In the genomic region with DNA sequence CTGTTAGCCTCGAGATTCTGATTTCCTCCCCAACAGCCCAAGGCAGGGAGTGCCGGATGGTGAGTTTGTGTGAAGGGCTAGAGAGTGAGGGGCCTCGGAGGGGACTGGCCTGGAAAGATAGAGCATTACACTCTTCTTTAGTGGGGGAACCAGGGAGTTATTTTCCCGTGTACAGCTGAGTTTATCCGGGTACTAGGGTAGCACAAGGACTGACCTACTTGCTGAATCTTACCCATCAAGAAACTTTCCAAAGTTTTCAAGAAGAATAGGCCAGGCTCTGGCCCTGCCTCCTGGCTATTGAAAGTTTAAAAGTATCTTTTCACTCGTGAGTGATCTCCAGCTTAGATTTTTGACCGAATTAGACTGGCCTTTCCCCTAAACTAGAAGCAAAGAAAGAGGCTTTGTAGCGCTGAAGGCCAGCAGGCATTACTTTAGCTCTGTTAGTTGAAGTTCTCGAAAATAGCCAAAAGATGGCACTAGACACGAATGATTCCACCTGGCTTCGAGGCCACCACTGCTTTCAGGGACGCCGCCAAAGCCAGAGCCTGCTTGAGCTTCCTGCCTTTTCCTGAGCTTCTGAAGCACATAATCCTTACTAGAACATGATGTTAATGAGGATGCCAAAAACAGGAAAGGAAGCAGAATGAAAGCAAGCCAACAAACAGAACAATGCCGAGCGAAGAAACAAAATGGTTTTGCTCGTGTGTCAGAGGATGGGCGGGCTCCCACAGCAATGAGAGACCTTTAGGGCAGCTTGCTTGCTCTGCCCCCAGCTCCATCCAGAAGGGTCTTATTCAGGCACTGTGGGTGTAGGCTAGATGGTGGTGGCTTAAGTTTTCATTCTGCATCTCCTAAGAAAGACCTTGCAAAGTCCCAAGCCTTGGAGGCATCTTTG, we compare ENCODE assay signal across 8 cellular contexts. TPM values are rescaled to one million over a fixed set of nuclear protein-coding genes. Genes with fewer than 3 reads are reported as not detected.
A peak's percentile ranks its signal among the peaks of the same experiment; 100 is the strongest.
DNase-seq lines count a peak whose midpoint lies in the region; ATAC-seq, FAIRE-seq and TF ChIP-seq lines count a peak whose summit lies in the region.

No MANE protein-coding gene starts in this region.

- WGBS in ovary, 3 donors = 22 to 26% (median 25%) methylated on average over 17 of the region's 17 CpGs

- peak; percentile 86 for FAIRE-seq in TTC549 (lab: Jason Lieb, UNC)

- no peak overlapping the region for H3K27ac Mint-ChIP-seq in T-helper 17 cell

- TF ChIP-seq CTCF in foreskin keratinocyte (conservative IDR thresholded peaks at IDR 0.05) (peak; percentile 77), ovary (IDR thresholded peaks at IDR 0.05) (peak; percentile 18 to 43 (median 24))

- H3K4me3 ChIP-seq in ovary = no peak overlapping the region

- ATAC-seq in GM18498 (IDR thresholded peaks at IDR 0.05; ENCODE audit: unreplicated experiment) (peak; percentile 95), HG02943 (IDR thresholded peaks at IDR 0.05; ENCODE audit: low read depth, unreplicated experiment) (peak; percentile 73), foreskin keratinocyte (peak; percentile 88), T-helper 17 cell (no peak)

- H3K9me3 ChIP-seq in ovary (no peaks in the 10 kb centered on the region), T-helper 17 cell (ENCODE audit: control insufficient read depth, low read length, poor library complexity, severe bottlenecking) (no peaks in the 10 kb centered on the region)

- no peak overlapping the region for H3K4me3 Mint-ChIP-seq in T-helper 17 cell

- intact Hi-C loops in ovary (cut with DNase I) = no loop called here

- H3K27me3 Mint-ChIP-seq in T-helper 17 cell = peaks cover 28% of the 10 kb centered on the region

- H3K27ac ChIP-seq in foreskin keratinocyte (no peak overlapping the region), ovary (no peak overlapping the region)

- no peaks in the 10 kb centered on the region for H3K27me3 ChIP-seq in foreskin keratinocyte
- no peaks in the 10 kb centered on the region for H3K27me3 ChIP-seq in ovary

- DNase-seq in Ammon's horn (ENCODE audit: low spot score) = peak; percentile 90
- peak; percentile 74 for DNase-seq in NCI-H146 (lab: John Stamatoyannopoulos, UW)
- DNase-seq in foreskin keratinocyte = peak in 1 of 2 donors; percentile 45
- peak; percentile 55 to 75 (median 60) for DNase-seq in ovary
- no peak for DNase-seq in T-helper 17 cell

- TF ChIP-seq EP300 in ovary (IDR thresholded peaks at IDR 0.05) = no peak

- H3K4me1 ChIP-seq in foreskin keratinocyte = no peaks in the 10 kb centered on the region
- no peaks in the 10 kb centered on the region for H3K4me1 ChIP-seq in ovary (ENCODE audit: insufficient read depth)

- H3K36me3 ChIP-seq in ovary = no peaks in the 10 kb centered on the region

- H3K4me1 Mint-ChIP-seq in T-helper 17 cell = peaks cover 5% of the 10 kb centered on the region

- no peak for TF ChIP-seq POLR2A in ovary (IDR thresholded peaks at IDR 0.05)

- H3K36me3 Mint-ChIP-seq in T-helper 17 cell (ENCODE audit: low read depth) = peaks cover 2% of the 10 kb centered on the region

RNA-seq across cellular contexts. Expression of gene TSN, which starts 55.8 kb away (rescaled TPM):
- total RNA-seq in foreskin keratinocyte (54.5 and 57.8 TPM in 2 replicates), ovary (10 to 100 TPM; 28.5 to 64.1 (median 53.7) TPM), T-helper 17 cell (10 to 100 TPM; 37.0 to 55.9 TPM)
- polyA plus RNA-seq in foreskin keratinocyte (32.4 and 38.8 TPM in 2 replicates), ovary (10 to 100 TPM; 31.0 to 44.7 TPM)

Comparison
In these comparisons a context has a peak if more than half of its experiments do, and no peak if none do; other contexts are left out.
1. DNase-seq: peak in Ammon's horn (single experiment), NCI-H146 (single experiment) and ovary (5 of 5); none in T-helper 17 cell (0 of 3).